ENCODE assay signal across 29 cellular contexts in the genomic region with DNA sequence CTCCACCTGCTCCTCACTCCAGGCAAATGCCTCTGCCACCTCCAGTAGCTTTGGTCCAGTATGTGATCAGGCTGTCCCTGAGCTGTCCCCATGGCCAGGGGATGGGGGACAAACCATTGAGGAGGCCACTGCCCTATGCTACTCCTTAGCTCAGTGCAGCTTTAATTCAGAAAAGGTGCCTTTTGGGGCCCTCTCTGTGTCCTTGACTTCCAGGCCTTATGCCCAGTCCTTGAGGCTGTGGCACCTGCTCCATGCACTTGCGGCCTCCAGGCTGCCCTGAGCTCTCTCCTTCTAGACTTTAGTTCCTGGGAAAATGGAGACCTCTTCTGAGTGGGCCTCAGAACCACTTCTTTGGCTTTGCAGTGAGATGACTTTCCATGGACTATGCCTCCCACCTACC.
"Had no signal": no experiment of that assay in that cellular context is flagged by ENCODE, and none has a peak within 500 bp of the region (broad histone marks: within the 10 kb centered on the region; RNA-seq: fewer than 3 reads in every experiment).

No MANE protein-coding gene starts in this region.

- H3K36me3 ChIP-seq: colonic mucosa, esophagus squamous epithelium, heart right ventricle, ovary, spleen, stomach, thyroid gland had no signal

- DNase-seq: colonic mucosa; effector memory CD4-positive, alpha-beta T cell; erythroblast; esophagus squamous epithelium; foreskin melanocyte; glutamatergic neuron; heart right ventricle; hippocampal formation; islet precursor cell; kidney glomerular epithelial cell; left colon; left ventricle myocardium superior; naive B cell; occipital lobe; ovary; psoas muscle; right cardiac atrium; spleen; stimulated activated CD4-positive, alpha-beta T cell treated with anti-CD3 and anti-CD28 coated beads, Interleukin-4, amount 100 ng/mL, for 4 hours; stimulated activated naive CD4-positive, alpha-beta T cell treated with Interleukin-2 at 50 U/mL for 16 hours; stomach; thyroid gland; trophoblast cell had no signal

- H3K4me1 ChIP-seq: colonic mucosa, esophagus squamous epithelium, psoas muscle, spleen, thyroid gland had no signal

- H3K9me3 Mint-ChIP-seq: dendritic cell treated with granulocyte-macrophage colony-stimulating factor and Interleukin-4, amounts not matched to agents 40 ng/mL and 50 ng/mL, for 4 days; memory B cell; naive B cell had no signal

- ATAC-seq: heart right ventricle, left colon, left ventricle myocardium superior, psoas muscle had no signal

- H3K27ac ChIP-seq: colonic mucosa, esophagus squamous epithelium, heart right ventricle, ovary, psoas muscle, skin epidermis, spleen, stomach, thyroid gland had no signal

- H3K27ac Mint-ChIP-seq: dendritic cell treated with granulocyte-macrophage colony-stimulating factor and Interleukin-4, amounts not matched to agents 40 ng/mL and 50 ng/mL, for 4 days; memory B cell; naive B cell; natural killer cell treated with Interleukin-12 subunit alpha and Interleukin-12 subunit beta and Interleukin-15 and Interleukin-18, amount 100 ng/mL, for 72 hours had no signal

- H3K9me3 ChIP-seq: colonic mucosa, esophagus squamous epithelium, heart right ventricle, ovary, psoas muscle, spleen, stomach, thyroid gland had no signal

- H3K4me3 Mint-ChIP-seq: central memory CD8-positive, alpha-beta T cell; dendritic cell treated with granulocyte-macrophage colony-stimulating factor and Interleukin-4, amounts not matched to agents 40 ng/mL and 50 ng/mL, for 4 days; memory B cell; naive B cell; natural killer cell treated with Interleukin-12 subunit alpha and Interleukin-12 subunit beta and Interleukin-15 and Interleukin-18, amount 100 ng/mL, for 72 hours had no signal

- H3K4me3 ChIP-seq: colonic mucosa, esophagus squamous epithelium, heart right ventricle, lung, ovary, psoas muscle, skin epidermis, spleen, stomach, thyroid gland had no signal

- H3K27me3 Mint-ChIP-seq: dendritic cell treated with granulocyte-macrophage colony-stimulating factor and Interleukin-4, amounts not matched to agents 40 ng/mL and 50 ng/mL, for 4 days had no signal

- H3K27me3 ChIP-seq: colonic mucosa, esophagus squamous epithelium, heart right ventricle, ovary, spleen, stomach, thyroid gland had no signal

- H3K4me1 Mint-ChIP-seq: central memory CD8-positive, alpha-beta T cell; memory B cell; naive B cell had no signal

- H3K36me3 Mint-ChIP-seq: memory B cell; naive B cell; natural killer cell treated with Interleukin-12 subunit alpha and Interleukin-12 subunit beta and Interleukin-15 and Interleukin-18, amount 100 ng/mL, for 72 hours had no signal
